Comparison of ENCODE assay signal across 1 cellular context in the genomic region with DNA sequence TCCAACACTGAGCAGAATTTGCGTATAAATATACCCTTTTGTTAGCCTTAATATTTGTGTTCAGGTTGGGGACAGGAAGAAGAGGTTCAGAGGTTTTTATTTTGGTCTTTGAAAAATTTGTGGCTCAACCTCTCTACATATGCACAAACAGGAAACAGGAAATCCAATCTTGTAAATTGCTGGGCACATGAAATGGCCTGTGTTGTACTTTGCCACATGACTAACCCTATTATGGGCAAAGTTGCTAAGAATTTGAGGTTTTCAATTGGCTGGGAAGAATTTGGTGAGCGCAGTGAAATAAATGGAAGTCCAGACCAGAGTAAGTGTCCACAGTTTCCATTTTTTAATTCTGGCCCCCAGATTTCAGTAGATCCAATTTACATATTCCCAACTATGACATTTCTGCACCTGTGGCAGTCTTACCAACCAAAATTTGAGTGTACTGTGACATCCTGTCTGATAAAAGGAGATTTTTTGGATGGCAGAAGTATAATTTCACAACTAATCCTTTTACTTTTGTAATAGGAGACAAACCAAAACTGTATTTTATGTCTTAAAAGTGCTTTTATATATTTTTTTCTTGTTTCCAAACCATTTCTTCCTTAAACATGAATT.
TF ChIP-seq lines count a peak whose summit lies in the region.

No MANE protein-coding gene starts in this region.

TF ChIP-seq in HepG2, 621 proteins besides CTCF, POLR2A, EP300 and RAD21:
- TF ChIP-seq ZNF180 (CRISPR knock-in tag; IDR thresholded peaks at IDR 0.05; ENCODE audit: borderline replicate concordance, low read depth): no peak
- TF ChIP-seq SMYD3 (CRISPR knock-in tag; IDR thresholded peaks at IDR 0.05): peak; percentile 24; the same call in 1 of the 2 replicates
- TF ChIP-seq ZSCAN12 (CRISPR knock-in tag; IDR thresholded peaks at IDR 0.05): 0 out of 2 replicates have a peak, but pooled peaks have one; percentile 49
- TF ChIP-seq RFX3 (CRISPR knock-in tag; IDR thresholded peaks at IDR 0.05): no peak
- no peak for TF ChIP-seq TCF12 (IDR thresholded peaks at IDR 0.05)
- TF ChIP-seq TCF12 (CRISPR knock-in tag; IDR thresholded peaks at IDR 0.05): no peak
- TF ChIP-seq, protein P1, sequence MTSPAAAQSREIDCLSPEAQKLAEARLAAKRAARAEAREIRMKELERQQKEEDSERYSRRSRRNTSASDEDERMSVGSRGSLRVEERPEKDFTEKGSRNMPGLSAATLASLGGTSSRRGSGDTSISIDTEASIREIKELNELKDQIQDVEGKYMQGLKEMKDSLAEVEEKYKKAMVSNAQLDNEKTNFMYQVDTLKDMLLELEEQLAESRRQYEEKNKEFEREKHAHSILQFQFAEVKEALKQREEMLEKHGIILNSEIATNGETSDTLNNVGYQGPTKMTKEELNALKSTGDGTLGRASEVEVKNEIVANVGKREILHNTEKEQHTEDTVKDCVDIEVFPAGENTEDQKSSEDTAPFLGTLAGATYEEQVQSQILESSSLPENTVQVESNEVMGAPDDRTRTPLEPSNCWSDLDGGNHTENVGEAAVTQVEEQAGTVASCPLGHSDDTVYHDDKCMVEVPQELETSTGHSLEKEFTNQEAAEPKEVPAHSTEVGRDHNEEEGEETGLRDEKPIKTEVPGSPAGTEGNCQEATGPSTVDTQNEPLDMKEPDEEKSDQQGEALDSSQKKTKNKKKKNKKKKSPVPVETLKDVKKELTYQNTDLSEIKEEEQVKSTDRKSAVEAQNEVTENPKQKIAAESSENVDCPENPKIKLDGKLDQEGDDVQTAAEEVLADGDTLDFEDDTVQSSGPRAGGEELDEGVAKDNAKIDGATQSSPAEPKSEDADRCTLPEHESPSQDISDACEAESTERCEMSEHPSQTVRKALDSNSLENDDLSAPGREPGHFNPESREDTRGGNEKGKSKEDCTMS (CRISPR knock-in tag; conservative IDR thresholded peaks at IDR 0.05): no peak
- no peak for TF ChIP-seq ZBTB1 (CRISPR knock-in tag; IDR thresholded peaks at IDR 0.05; ENCODE audit: borderline replicate concordance)
- no peak for TF ChIP-seq JDP2 (CRISPR knock-in tag; IDR thresholded peaks at IDR 0.05; ENCODE audit: borderline replicate concordance)
- TF ChIP-seq SOX6 (IDR thresholded peaks at IDR 0.05): no peak
- TF ChIP-seq SOX6 (CRISPR knock-in tag; IDR thresholded peaks at IDR 0.05): no peak
- TF ChIP-seq, protein P2, sequence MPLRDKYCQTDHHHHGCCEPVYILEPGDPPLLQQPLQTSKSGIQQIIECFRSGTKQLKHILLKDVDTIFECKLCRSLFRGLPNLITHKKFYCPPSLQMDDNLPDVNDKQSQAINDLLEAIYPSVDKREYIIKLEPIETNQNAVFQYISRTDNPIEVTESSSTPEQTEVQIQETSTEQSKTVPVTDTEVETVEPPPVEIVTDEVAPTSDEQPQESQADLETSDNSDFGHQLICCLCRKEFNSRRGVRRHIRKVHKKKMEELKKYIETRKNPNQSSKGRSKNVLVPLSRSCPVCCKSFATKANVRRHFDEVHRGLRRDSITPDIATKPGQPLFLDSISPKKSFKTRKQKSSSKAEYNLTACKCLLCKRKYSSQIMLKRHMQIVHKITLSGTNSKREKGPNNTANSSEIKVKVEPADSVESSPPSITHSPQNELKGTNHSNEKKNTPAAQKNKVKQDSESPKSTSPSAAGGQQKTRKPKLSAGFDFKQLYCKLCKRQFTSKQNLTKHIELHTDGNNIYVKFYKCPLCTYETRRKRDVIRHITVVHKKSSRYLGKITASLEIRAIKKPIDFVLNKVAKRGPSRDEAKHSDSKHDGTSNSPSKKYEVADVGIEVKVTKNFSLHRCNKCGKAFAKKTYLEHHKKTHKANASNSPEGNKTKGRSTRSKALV (CRISPR knock-in tag; IDR thresholded peaks at IDR 0.05): peak; percentile 36; the same call in 1 of the 2 replicates
- TF ChIP-seq ZNF841 (CRISPR knock-in tag; IDR thresholded peaks at IDR 0.05; ENCODE audit: borderline replicate concordance): no peak
- TF ChIP-seq, protein P3, sequence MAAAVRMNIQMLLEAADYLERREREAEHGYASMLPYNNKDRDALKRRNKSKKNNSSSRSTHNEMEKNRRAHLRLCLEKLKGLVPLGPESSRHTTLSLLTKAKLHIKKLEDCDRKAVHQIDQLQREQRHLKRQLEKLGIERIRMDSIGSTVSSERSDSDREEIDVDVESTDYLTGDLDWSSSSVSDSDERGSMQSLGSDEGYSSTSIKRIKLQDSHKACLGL (CRISPR knock-in tag; IDR thresholded peaks at IDR 0.05): no peak
- TF ChIP-seq EEA1 (CRISPR knock-in tag; IDR thresholded peaks at IDR 0.05; ENCODE audit: borderline replicate concordance): no peak
- peak; percentile 46; the same call in 1 of the 2 replicates for TF ChIP-seq ETV5 (CRISPR knock-in tag; IDR thresholded peaks at IDR 0.05; ENCODE audit: borderline replicate concordance)
- TF ChIP-seq, protein P4, sequence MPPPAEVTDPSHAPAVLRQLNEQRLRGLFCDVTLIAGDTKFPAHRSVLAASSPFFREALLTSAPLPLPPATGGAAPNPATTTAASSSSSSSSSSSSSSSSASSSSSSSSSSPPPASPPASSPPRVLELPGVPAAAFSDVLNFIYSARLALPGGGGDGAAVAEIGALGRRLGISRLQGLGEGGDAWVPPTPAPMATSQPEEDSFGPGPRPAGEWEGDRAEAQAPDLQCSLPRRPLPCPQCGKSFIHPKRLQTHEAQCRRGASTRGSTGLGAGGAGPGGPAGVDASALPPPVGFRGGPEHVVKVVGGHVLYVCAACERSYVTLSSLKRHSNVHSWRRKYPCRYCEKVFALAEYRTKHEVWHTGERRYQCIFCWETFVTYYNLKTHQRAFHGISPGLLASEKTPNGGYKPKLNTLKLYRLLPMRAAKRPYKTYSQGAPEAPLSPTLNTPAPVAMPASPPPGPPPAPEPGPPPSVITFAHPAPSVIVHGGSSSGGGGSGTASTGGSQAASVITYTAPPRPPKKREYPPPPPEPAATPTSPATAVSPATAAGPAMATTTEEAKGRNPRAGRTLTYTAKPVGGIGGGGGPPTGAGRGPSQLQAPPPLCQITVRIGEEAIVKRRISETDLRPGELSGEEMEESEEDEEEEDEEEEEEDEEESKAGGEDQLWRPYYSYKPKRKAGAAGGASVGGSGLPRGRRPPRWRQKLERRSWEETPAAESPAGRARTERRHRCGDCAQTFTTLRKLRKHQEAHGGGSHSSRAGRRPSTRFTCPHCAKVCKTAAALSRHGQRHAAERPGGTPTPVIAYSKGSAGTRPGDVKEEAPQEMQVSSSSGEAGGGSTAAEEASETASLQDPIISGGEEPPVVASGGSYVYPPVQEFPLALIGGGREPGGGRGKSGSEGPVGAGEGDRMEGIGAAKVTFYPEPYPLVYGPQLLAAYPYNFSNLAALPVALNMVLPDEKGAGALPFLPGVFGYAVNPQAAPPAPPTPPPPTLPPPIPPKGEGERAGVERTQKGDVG (CRISPR knock-in tag; IDR thresholded peaks at IDR 0.05; ENCODE audit: borderline replicate concordance): no peak
- TF ChIP-seq, protein P5, sequence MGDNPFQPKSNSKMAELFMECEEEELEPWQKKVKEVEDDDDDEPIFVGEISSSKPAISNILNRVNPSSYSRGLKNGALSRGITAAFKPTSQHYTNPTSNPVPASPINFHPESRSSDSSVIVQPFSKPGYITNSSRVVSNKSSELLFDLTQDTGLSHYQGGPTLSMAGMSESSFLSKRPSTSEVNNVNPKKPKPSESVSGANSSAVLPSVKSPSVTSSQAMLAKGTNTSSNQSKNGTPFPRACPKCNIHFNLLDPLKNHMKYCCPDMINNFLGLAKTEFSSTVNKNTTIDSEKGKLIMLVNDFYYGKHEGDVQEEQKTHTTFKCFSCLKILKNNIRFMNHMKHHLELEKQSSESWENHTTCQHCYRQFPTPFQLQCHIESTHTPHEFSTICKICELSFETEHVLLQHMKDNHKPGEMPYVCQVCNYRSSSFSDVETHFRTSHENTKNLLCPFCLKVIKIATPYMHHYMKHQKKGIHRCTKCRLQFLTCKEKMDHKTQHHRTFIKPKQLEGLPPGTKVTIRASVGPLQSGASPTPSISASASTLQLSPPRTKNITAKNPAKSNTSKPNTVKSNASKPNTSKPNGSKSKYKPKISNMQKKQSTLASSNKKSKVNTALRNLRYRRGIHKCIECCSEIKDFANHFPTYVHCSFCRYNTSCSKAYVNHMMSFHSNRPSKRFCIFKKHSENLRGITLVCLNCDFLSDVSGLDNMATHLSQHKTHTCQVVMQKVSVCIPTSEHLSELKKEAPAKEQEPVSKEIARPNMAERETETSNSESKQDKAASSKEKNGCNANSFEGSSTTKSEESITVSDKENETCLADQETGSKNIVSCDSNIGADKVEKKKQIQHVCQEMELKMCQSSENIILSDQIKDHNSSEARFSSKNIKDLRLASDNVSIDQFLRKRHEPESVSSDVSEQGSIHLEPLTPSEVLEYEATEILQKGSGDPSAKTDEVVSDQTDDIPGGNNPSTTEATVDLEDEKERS (CRISPR knock-in tag; IDR thresholded peaks at IDR 0.05): no peak
- TF ChIP-seq ZNF337 (CRISPR knock-in tag; IDR thresholded peaks at IDR 0.05; ENCODE audit: borderline replicate concordance, low read depth): no peak
- TF ChIP-seq, protein P6, sequence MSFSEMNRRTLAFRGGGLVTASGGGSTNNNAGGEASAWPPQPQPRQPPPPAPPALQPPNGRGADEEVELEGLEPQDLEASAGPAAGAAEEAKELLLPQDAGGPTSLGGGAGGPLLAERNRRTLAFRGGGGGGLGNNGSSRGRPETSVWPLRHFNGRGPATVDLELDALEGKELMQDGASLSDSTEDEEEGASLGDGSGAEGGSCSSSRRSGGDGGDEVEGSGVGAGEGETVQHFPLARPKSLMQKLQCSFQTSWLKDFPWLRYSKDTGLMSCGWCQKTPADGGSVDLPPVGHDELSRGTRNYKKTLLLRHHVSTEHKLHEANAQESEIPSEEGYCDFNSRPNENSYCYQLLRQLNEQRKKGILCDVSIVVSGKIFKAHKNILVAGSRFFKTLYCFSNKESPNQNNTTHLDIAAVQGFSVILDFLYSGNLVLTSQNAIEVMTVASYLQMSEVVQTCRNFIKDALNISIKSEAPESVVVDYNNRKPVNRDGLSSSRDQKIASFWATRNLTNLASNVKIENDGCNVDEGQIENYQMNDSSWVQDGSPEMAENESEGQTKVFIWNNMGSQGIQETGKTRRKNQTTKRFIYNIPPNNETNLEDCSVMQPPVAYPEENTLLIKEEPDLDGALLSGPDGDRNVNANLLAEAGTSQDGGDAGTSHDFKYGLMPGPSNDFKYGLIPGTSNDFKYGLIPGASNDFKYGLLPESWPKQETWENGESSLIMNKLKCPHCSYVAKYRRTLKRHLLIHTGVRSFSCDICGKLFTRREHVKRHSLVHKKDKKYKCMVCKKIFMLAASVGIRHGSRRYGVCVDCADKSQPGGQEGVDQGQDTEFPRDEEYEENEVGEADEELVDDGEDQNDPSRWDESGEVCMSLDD (CRISPR knock-in tag; IDR thresholded peaks at IDR 0.05; ENCODE audit: borderline replicate concordance): 0 out of 2 replicates have a peak, but pooled peaks have one; percentile 31
- TF ChIP-seq ZNF816 (CRISPR knock-in tag; IDR thresholded peaks at IDR 0.05; ENCODE audit: borderline replicate concordance): no peak
- no peak for TF ChIP-seq RFX1 (IDR thresholded peaks at IDR 0.05)
- no peak for TF ChIP-seq SMARCE1 (IDR thresholded peaks at IDR 0.05; ENCODE audit: borderline replicate concordance)
- no peak for TF ChIP-seq NR2C2 (CRISPR knock-in tag; IDR thresholded peaks at IDR 0.05; ENCODE audit: borderline replicate concordance)
- TF ChIP-seq WIZ (CRISPR knock-in tag; IDR thresholded peaks at IDR 0.05): no peak
- TF ChIP-seq POLR2AphosphoS2 (IDR thresholded peaks at IDR 0.05; ENCODE audit: low read depth, low read length): 0 out of 2 replicates have a peak, but pooled peaks have one; percentile 58
- TF ChIP-seq, protein P7, sequence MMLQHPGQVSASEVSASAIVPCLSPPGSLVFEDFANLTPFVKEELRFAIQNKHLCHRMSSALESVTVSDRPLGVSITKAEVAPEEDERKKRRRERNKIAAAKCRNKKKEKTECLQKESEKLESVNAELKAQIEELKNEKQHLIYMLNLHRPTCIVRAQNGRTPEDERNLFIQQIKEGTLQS (CRISPR knock-in tag; IDR thresholded peaks at IDR 0.05): no peak
- TF ChIP-seq RBM22 (optimal IDR thresholded peaks at IDR 0.05; ENCODE audit: low read length): peak; percentile 96
- no peak for TF ChIP-seq ZNF17 (CRISPR knock-in tag; IDR thresholded peaks at IDR 0.05)
- no peak for TF ChIP-seq ZNF749 (CRISPR knock-in tag; IDR thresholded peaks at IDR 0.05; ENCODE audit: borderline replicate concordance)
- TF ChIP-seq TOPORS (CRISPR knock-in tag; IDR thresholded peaks at IDR 0.05): no peak
- TF ChIP-seq PPARG (CRISPR knock-in tag; conservative IDR thresholded peaks at IDR 0.05): no peak
- 0 out of 2 replicates have a peak, but pooled peaks have one; percentile 6 for TF ChIP-seq MBD4 (IDR thresholded peaks at IDR 0.05; ENCODE audit: borderline replicate concordance, low read length)
- no peak for TF ChIP-seq HOXA5 (CRISPR knock-in tag; IDR thresholded peaks at IDR 0.05)
- TF ChIP-seq ZNF235 (CRISPR knock-in tag; IDR thresholded peaks at IDR 0.05; ENCODE audit: borderline replicate concordance): no peak
- TF ChIP-seq HDAC1 (CRISPR knock-in tag; IDR thresholded peaks at IDR 0.05): no peak
- TF ChIP-seq ZZZ3 (CRISPR knock-in tag; IDR thresholded peaks at IDR 0.05; ENCODE audit: borderline replicate concordance): no peak
